ENCODE assay signal across 23 cellular contexts in the genomic region with DNA sequence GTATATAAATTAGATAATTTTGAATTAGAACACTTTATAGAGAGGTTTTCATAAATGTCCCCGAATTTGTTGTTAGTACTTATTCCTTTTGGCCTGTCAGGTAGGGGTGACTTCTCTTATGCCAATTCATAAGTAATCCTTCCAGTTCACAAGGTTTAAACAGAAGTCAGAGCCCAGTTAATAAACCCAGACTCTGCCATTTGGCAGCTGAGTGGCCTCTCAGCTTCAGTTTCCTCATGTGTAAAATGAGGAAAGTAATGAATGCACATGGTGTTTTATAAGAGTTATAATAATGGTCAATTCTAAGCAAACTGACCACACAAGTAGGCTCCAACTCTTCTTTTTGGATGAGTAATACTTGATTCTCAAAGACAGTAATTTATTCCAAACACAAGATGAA. TPM values are rescaled to one million over a fixed set of nuclear protein-coding genes. Genes with fewer than 3 reads are reported as not detected.
DNase-seq lines count a peak whose midpoint lies in the region; ATAC-seq, FAIRE-seq and TF ChIP-seq lines count a peak whose summit lies in the region.
"Had no signal": no experiment of that assay in that cellular context is flagged by ENCODE, and none has a peak within 500 bp of the region (broad histone marks: within the 10 kb centered on the region; RNA-seq: fewer than 3 reads in every experiment).

No MANE protein-coding gene starts in this region.

- H2AFZ ChIP-seq in astrocyte (ENCODE audit: low read depth, low read length), result no peak overlapping the region

- H3K27me3 Mint-ChIP-seq in astrocyte (ENCODE audit: low read depth, unreplicated experiment), result no peaks in the 10 kb centered on the region
- H3K27me3 Mint-ChIP-seq: activated naive CD4-positive, alpha-beta T cell treated with anti-CD3 and anti-CD28 coated beads, Interleukin-2, amount 50 U/mL, for 24 hours; dendritic cell treated with granulocyte-macrophage colony-stimulating factor and Interleukin-4, amounts not matched to agents 40 ng/mL and 50 ng/mL, for 4 days had no signal

- H3K36me3 ChIP-seq in MG63, result peaks cover 35% of the 10 kb centered on the region
- H3K36me3 ChIP-seq in astrocyte (ENCODE audit: insufficient read depth, low read length), result peaks cover 15% of the 10 kb centered on the region
- peaks cover 0 to 6% of the 10 kb centered on the region in 2 donors for H3K36me3 ChIP-seq in kidney (ENCODE audit: control insufficient read depth in 1 of 2, insufficient read depth in 2 of 2, low read length in 2 of 2)
- H3K36me3 ChIP-seq in sigmoid colon, result peaks cover 0 to 6% (median 0%) of the 10 kb centered on the region in 4 donors
- peaks cover 0 to 3% of the 10 kb centered on the region in 2 donors for H3K36me3 ChIP-seq in vagina

- H3K27ac Mint-ChIP-seq in astrocyte (ENCODE audit: unreplicated experiment), result no peak overlapping the region
- H3K27ac Mint-ChIP-seq: dendritic cell treated with granulocyte-macrophage colony-stimulating factor and Interleukin-4, amounts not matched to agents 40 ng/mL and 50 ng/mL, for 4 days had no signal

- peaks cover 28% of the 10 kb centered on the region for H3K79me2 ChIP-seq in astrocyte (ENCODE audit: insufficient read depth, low read length)

- H3K9ac ChIP-seq in astrocyte (ENCODE audit: low read length), result no peak overlapping the region
- peak overlapping the region in 1 of 2 donors; percentile 14 for H3K9ac ChIP-seq in kidney (ENCODE audit: low read length in 2 of 2)

- no peaks in the 10 kb centered on the region for H3K9me3 Mint-ChIP-seq in astrocyte (ENCODE audit: unreplicated experiment)
- H3K9me3 Mint-ChIP-seq: activated naive CD4-positive, alpha-beta T cell treated with anti-CD3 and anti-CD28 coated beads, Interleukin-2, amount 50 U/mL, for 24 hours; dendritic cell treated with granulocyte-macrophage colony-stimulating factor and Interleukin-4, amounts not matched to agents 40 ng/mL and 50 ng/mL, for 4 days; natural killer cell had no signal

- TF ChIP-seq CTCF in astrocyte (IDR thresholded peaks at IDR 0.05; ENCODE audit: insufficient read depth, low read depth, low read length), result no peak
- TF ChIP-seq CTCF in kidney (IDR thresholded peaks at IDR 0.05; ENCODE audit: borderline replicate concordance, extremely low read depth, insufficient read depth), result no peak
- no peak for TF ChIP-seq CTCF in sigmoid colon (IDR thresholded peaks at IDR 0.05)
- TF ChIP-seq CTCF in vagina (IDR thresholded peaks at IDR 0.05), result no peak

- intact Hi-C loops in kidney (cut with DNase I) (no loop called here), sigmoid colon (cut with DNase I) (no loop called here), vagina (cut with DNase I) (no loop called here)

- H3K4me3 Mint-ChIP-seq in astrocyte (ENCODE audit: unreplicated experiment), result no peak overlapping the region
- H3K4me3 Mint-ChIP-seq: activated naive CD4-positive, alpha-beta T cell treated with anti-CD3 and anti-CD28 coated beads, Interleukin-2, amount 50 U/mL, for 24 hours; dendritic cell treated with granulocyte-macrophage colony-stimulating factor and Interleukin-4, amounts not matched to agents 40 ng/mL and 50 ng/mL, for 4 days; natural killer cell had no signal

- TF ChIP-seq EP300 in sigmoid colon (IDR thresholded peaks at IDR 0.05), result no peak

- H3K4me1 ChIP-seq in astrocyte (ENCODE audit: insufficient read depth, low read length), result peaks cover 41% of the 10 kb centered on the region
- H3K4me1 ChIP-seq in kidney (ENCODE audit: control insufficient read depth in 1 of 2, insufficient read depth in 1 of 2, low read depth in 1 of 2, low read length in 2 of 2), result peaks cover 10 to 46% of the 10 kb centered on the region in 2 donors
- peaks cover 0 to 73% (median 55%) of the 10 kb centered on the region in 4 donors for H3K4me1 ChIP-seq in sigmoid colon
- H3K4me1 ChIP-seq in vagina, result peaks cover 48% of the 10 kb centered on the region

- peaks cover 14% of the 10 kb centered on the region for H3K36me3 Mint-ChIP-seq in astrocyte (ENCODE audit: low read depth, unreplicated experiment)

- 32 to 77% methylated on average over 1 of the region's 1 CpG for WGBS in sigmoid colon, 2 donors

- H4K20me1 ChIP-seq in astrocyte (ENCODE audit: insufficient read depth, low read length), result peaks cover 67% of the 10 kb centered on the region

- no peak for FAIRE-seq in astrocyte (lab: Jason Lieb, UNC)
- FAIRE-seq in kidney (lab: Jason Lieb, UNC), result no peak
- FAIRE-seq: HTR-8/SVneo had no signal

- H3K9me3 ChIP-seq in MG63 (no peaks in the 10 kb centered on the region), astrocyte (ENCODE audit: insufficient read depth, low read depth, low read length) (no peaks in the 10 kb centered on the region), kidney (ENCODE audit: control insufficient read depth in 1 of 2, low read length in 2 of 2) (no peaks in the 10 kb centered on the region), sigmoid colon (no peaks in the 10 kb centered on the region), vagina (no peaks in the 10 kb centered on the region)

- H3K27me3 ChIP-seq in MG63 (no peaks in the 10 kb centered on the region), astrocyte (ENCODE audit: insufficient read depth, low read length) (no peaks in the 10 kb centered on the region), sigmoid colon (no peaks in the 10 kb centered on the region), vagina (no peaks in the 10 kb centered on the region)
- H3K27me3 ChIP-seq: brain microvascular endothelial cell had no signal

- peak overlapping the region; percentile 28 for H3K4me2 ChIP-seq in astrocyte (ENCODE audit: low read length)

- H3K4me3 ChIP-seq in MG63 (no peak overlapping the region), astrocyte (ENCODE audit: insufficient read depth, low read depth, low read length) (no peak overlapping the region), kidney (ENCODE audit: low read length in 2 of 2) (no peak overlapping the region), sigmoid colon (no peak overlapping the region), vagina (no peak overlapping the region)
- H3K4me3 ChIP-seq: skin epidermis had no signal

- H3K27ac ChIP-seq in astrocyte (ENCODE audit: low read depth, low read length) (peak overlapping the region; percentile 11), kidney (ENCODE audit: low read depth in 2 of 2, low read length in 2 of 2) (peak overlapping the region; percentile 9 to 38), sigmoid colon (peak overlapping the region; percentile 15 to 70 (median 35)), vagina (no peak overlapping the region)
- H3K27ac ChIP-seq: brain microvascular endothelial cell, skin epidermis had no signal

- peaks cover 32% of the 10 kb centered on the region for H3K4me1 Mint-ChIP-seq in astrocyte (ENCODE audit: low read depth, unreplicated experiment)

- peak; percentile 20 for DNase-seq in MG63
- no peak for DNase-seq in astrocyte (ENCODE audit: low read depth)
- no peak for DNase-seq in kidney
- DNase-seq in sigmoid colon, result no peak
- DNase-seq in vagina (ENCODE audit: extremely low spot score in 2 of 2), result no peak
- no peak for DNase-seq in activated CD8-positive, alpha-beta memory T cell treated with anti-CD3 and anti-CD28 coated beads for 24 hours
- DNase-seq: activated CD4-positive, alpha-beta T cell treated with anti-CD3 and anti-CD28 coated beads for 1 hour; AML-193; H7; hypothalamus; mammary epithelial cell; natural killer cell; NCI-H1417; NCI-H526 treated with DMSO at 0.1 percent for 48 hours; stimulated activated naive CD8-positive, alpha-beta T cell treated with anti-CD3 and anti-CD28 coated beads, Interleukin-15, Interleukin-2, amounts not matched to agents 100 U/mL and 50 U/mL, for 24 hours; SW 1271; trophoblast cell had no signal

- no peak for ATAC-seq in HG03378 (IDR thresholded peaks at IDR 0.05; ENCODE audit: unreplicated experiment)
- ATAC-seq: natural killer cell; stimulated activated naive CD8-positive, alpha-beta T cell treated with anti-CD3 and anti-CD28 coated beads, Interleukin-15, Interleukin-2, amounts not matched to agents 100 U/mL and 50 U/mL, for 24 hours had no signal

- TF ChIP-seq POLR2A in sigmoid colon (IDR thresholded peaks at IDR 0.05), result no peak
- no peak for TF ChIP-seq POLR2A in vagina (IDR thresholded peaks at IDR 0.05)

RNA-seq across cellular contexts. Expression of a gene that starts 10.3 kb away (rescaled TPM):
- 4.3 and 5.0 TPM in 2 replicates for total RNA-seq in MG63 (2014; rRNA removed; shearing (Covaris generic); ENCODE audit: low replicate concordance)
- total RNA-seq in astrocyte (4.5 and 5.1 TPM in 2 replicates), kidney (15.0 TPM), sigmoid colon (10 to 100 TPM; 15.8 to 31.1 (median 21.3) TPM), vagina (14.5 TPM)
- polyA plus RNA-seq in kidney (ENCODE audit: insufficient read depth, low read depth, low replicate concordance) (26.2 TPM), sigmoid colon (1 to 10 TPM; 6.6 to 9.0 (median 8.0) TPM)

RNA-seq across cellular contexts. Expression of a gene that starts 21.0 kb away (rescaled TPM):
- 32.9 and 49.1 TPM in 2 replicates for total RNA-seq in MG63 (2014; rRNA removed; shearing (Covaris generic); ENCODE audit: low replicate concordance)
- 160 and 174 TPM in 2 replicates for total RNA-seq in astrocyte
- 43.1 TPM for total RNA-seq in kidney
- polyA plus RNA-seq in kidney (ENCODE audit: insufficient read depth, low read depth, low replicate concordance), result 28.7 TPM
- total RNA-seq in sigmoid colon, result 10 to 100 TPM; 39.5 to 51.7 (median 46.4) TPM
- 10 to 100 TPM; 12.6 to 21.0 (median 19.8) TPM for polyA plus RNA-seq in sigmoid colon
- 19.6 TPM for total RNA-seq in vagina
